1 cellular context compared by ENCODE assay signal in genomic region chr9:103041961-103042360, GRCh38.
A peak's percentile ranks its signal among the peaks of the same experiment; 100 is the strongest.
TF ChIP-seq lines count a peak whose summit lies in the region.

No MANE protein-coding gene starts in this region.

TF ChIP-seq in HepG2, 621 proteins besides CTCF, POLR2A, EP300 and RAD21 (continued from another document):
- 0 out of 2 replicates have a peak, but pooled peaks have one; percentile 38 for TF ChIP-seq PATZ1 (CRISPR knock-in tag; IDR thresholded peaks at IDR 0.05)
- TF ChIP-seq ARNT2 (CRISPR knock-in tag; IDR thresholded peaks at IDR 0.05; ENCODE audit: low read depth) = no peak
- TF ChIP-seq ELF4 (CRISPR knock-in tag; IDR thresholded peaks at IDR 0.05; ENCODE audit: borderline replicate concordance) = no peak
- TF ChIP-seq PAF1 (CRISPR knock-in tag; IDR thresholded peaks at IDR 0.05) = no peak
- peak; percentile 27; the same call in 1 of the 2 replicates for TF ChIP-seq HNF4A (CRISPR knock-in tag; IDR thresholded peaks at IDR 0.05)
- no peak for TF ChIP-seq PHB2 (IDR thresholded peaks at IDR 0.05; ENCODE audit: partially characterized antibody)
- no peak for TF ChIP-seq DR1 (CRISPR knock-in tag; IDR thresholded peaks at IDR 0.05)
- TF ChIP-seq KDM5B (CRISPR knock-in tag; IDR thresholded peaks at IDR 0.05; ENCODE audit: borderline replicate concordance) = no peak
- no peak for TF ChIP-seq ZBTB42 (CRISPR knock-in tag; IDR thresholded peaks at IDR 0.05)
- TF ChIP-seq ERF (CRISPR knock-in tag; IDR thresholded peaks at IDR 0.05) = no peak
- no peak for TF ChIP-seq KLF9 (CRISPR knock-in tag; IDR thresholded peaks at IDR 0.05; ENCODE audit: low read depth)
- TF ChIP-seq ZNF276 (CRISPR knock-in tag; IDR thresholded peaks at IDR 0.05; ENCODE audit: low read depth) = no peak
- no peak for TF ChIP-seq ZNF232 (CRISPR knock-in tag; IDR thresholded peaks at IDR 0.05; ENCODE audit: borderline replicate concordance)
- no peak for TF ChIP-seq ZNF138 (CRISPR knock-in tag; IDR thresholded peaks at IDR 0.05; ENCODE audit: low read depth)
